ENCODE assay signal across 17 cellular contexts in genomic region chr19:1232231-1232637, GRCh38. TPM values are rescaled to one million over a fixed set of nuclear protein-coding genes. Genes with fewer than 3 reads are reported as not detected.
DNase-seq lines count a peak whose midpoint lies in the region; ATAC-seq and TF ChIP-seq lines count a peak whose summit lies in the region.
"Had no signal": no experiment of that assay in that cellular context is flagged by ENCODE, and none has a peak within 500 bp of the region (broad histone marks: within the 10 kb centered on the region; RNA-seq: fewer than 3 reads in every experiment).

No MANE protein-coding gene starts in this region.

- H3K27me3 Mint-ChIP-seq in activated T-helper 1 cell treated with anti-CD3 and anti-CD28 coated beads, Interleukin-12 subunit alpha, Interleukin-12 subunit beta, Interleukin-2, Interleukin-4 antibody, amounts not matched to agents 30 ng/mL and 10 ng/mL and 1 ng/mL, durations not matched to agents 14 hours and 24 hours and 36 hours (ENCODE audit: insufficient read depth), result peaks cover 4% of the 10 kb centered on the region

- peaks cover 0 to 10% (median 0%) of the 10 kb centered on the region in 4 donors for H3K27me3 ChIP-seq in esophagus squamous epithelium
- no peaks in the 10 kb centered on the region for H3K27me3 ChIP-seq in WERI-Rb-1 (ENCODE audit: insufficient read depth, low read depth, severe bottlenecking)
- H3K27me3 ChIP-seq: foreskin keratinocyte had no signal

- no peak overlapping the region for H3K4me3 ChIP-seq in esophagus squamous epithelium
- H3K4me3 ChIP-seq in mucosa of descending colon, result no peak overlapping the region
- H3K4me3 ChIP-seq in WERI-Rb-1 (ENCODE audit: low read depth, low read length), result no peak overlapping the region
- H3K4me3 ChIP-seq: transverse colon had no signal

- H3K4me1 ChIP-seq in esophagus squamous epithelium (peaks cover 25 to 63% (median 31%) of the 10 kb centered on the region in 3 donors), mucosa of descending colon (ENCODE audit: low read depth) (peaks cover 24% of the 10 kb centered on the region)
- H3K4me1 ChIP-seq: foreskin keratinocyte had no signal

- DNase-seq in Right ventricle myocardium superior (no peak), Right ventricle myocardium inferior (ENCODE audit: missing footprints) (no peak), esophagus squamous epithelium (lab: John Stamatoyannopoulos, UW) (no peak), mucosa of descending colon (no peak), WERI-Rb-1 (no peak)
- DNase-seq in activated T-helper 1 cell treated with anti-CD3 and anti-CD28 coated beads, Interleukin-12 subunit alpha, Interleukin-12 subunit beta, Interleukin-2, Interleukin-4 antibody, amounts not matched to agents 30 ng/mL and 10 ng/mL and 1 ng/mL, durations not matched to agents 14 hours and 24 hours and 36 hours (ENCODE audit: low spot score), result no peak
- DNase-seq: activated T-cell treated with anti-CD3 and anti-CD28 coated beads, Interleukin-2, amount 50 U/mL, for 48 hours; DMS153; foreskin keratinocyte; GOT3; islet precursor cell; naive thymus-derived CD4-positive, alpha-beta T cell; stimulated activated CD4-positive, alpha-beta T cell treated with anti-CD3 and anti-CD28 coated beads, Interleukin-12 subunit alpha, Interleukin-12 subunit beta, amount 100 ng/mL, for 4 hours; transverse colon had no signal

- H3K36me3 ChIP-seq in esophagus squamous epithelium (peaks cover 9 to 16% (median 10%) of the 10 kb centered on the region in 3 donors), mucosa of descending colon (ENCODE audit: low read depth) (peaks cover 3% of the 10 kb centered on the region), WERI-Rb-1 (peaks cover 24% of the 10 kb centered on the region)

- intact Hi-C loops in Right ventricle myocardium superior (cut with DNase I), result loop anchor here (10.0 kb wide), 1 partner anchor 207 kb away; the partner anchor contains the start of genes CNN2, RNU6-2 and TMEM259
- intact Hi-C loops in Right ventricle myocardium inferior (cut with DNase I), result no loop called here
- intact Hi-C loops in esophagus squamous epithelium (cut with DNase I), result no loop called here
- intact Hi-C loops in mucosa of descending colon (cut with DNase I, micrococcal nuclease), result no loop called here
- intact Hi-C loops in activated T-helper 1 cell treated with anti-CD3 and anti-CD28 coated beads, Interleukin-12 subunit alpha, Interleukin-12 subunit beta, Interleukin-2, Interleukin-4 antibody, amounts not matched to agents 30 ng/mL and 10 ng/mL and 1 ng/mL, durations not matched to agents 14 hours and 24 hours and 36 hours (cut with micrococcal nuclease), result no loop called here

- no peak overlapping the region for H3K4me3 Mint-ChIP-seq in activated T-helper 1 cell treated with anti-CD3 and anti-CD28 coated beads, Interleukin-12 subunit alpha, Interleukin-12 subunit beta, Interleukin-2, Interleukin-4 antibody, amounts not matched to agents 30 ng/mL and 10 ng/mL and 1 ng/mL, durations not matched to agents 14 hours and 24 hours and 36 hours
- H3K4me3 Mint-ChIP-seq: dendritic cell treated with granulocyte-macrophage colony-stimulating factor and Interleukin-4, amounts not matched to agents 40 ng/mL and 50 ng/mL, for 4 days; naive thymus-derived CD4-positive, alpha-beta T cell had no signal

- no peaks in the 10 kb centered on the region for H3K9me3 Mint-ChIP-seq in activated T-helper 1 cell treated with anti-CD3 and anti-CD28 coated beads, Interleukin-12 subunit alpha, Interleukin-12 subunit beta, Interleukin-2, Interleukin-4 antibody, amounts not matched to agents 30 ng/mL and 10 ng/mL and 1 ng/mL, durations not matched to agents 14 hours and 24 hours and 36 hours
- H3K9me3 Mint-ChIP-seq: dendritic cell treated with granulocyte-macrophage colony-stimulating factor and Interleukin-4, amounts not matched to agents 40 ng/mL and 50 ng/mL, for 4 days; naive thymus-derived CD4-positive, alpha-beta T cell had no signal

- H3K27ac Mint-ChIP-seq in activated T-helper 1 cell treated with anti-CD3 and anti-CD28 coated beads, Interleukin-12 subunit alpha, Interleukin-12 subunit beta, Interleukin-2, Interleukin-4 antibody, amounts not matched to agents 30 ng/mL and 10 ng/mL and 1 ng/mL, durations not matched to agents 14 hours and 24 hours and 36 hours, result no peak overlapping the region

- H3K9me3 ChIP-seq in esophagus squamous epithelium (no peaks in the 10 kb centered on the region), mucosa of descending colon (no peaks in the 10 kb centered on the region), WERI-Rb-1 (ENCODE audit: severe bottlenecking) (no peaks in the 10 kb centered on the region)
- H3K9me3 ChIP-seq: transverse colon had no signal

- ATAC-seq in Right ventricle myocardium superior (ENCODE audit: poor library complexity) (peak; percentile 2), Right ventricle myocardium inferior (no peak), mucosa of descending colon (peak; percentile 12), GM21737 (IDR thresholded peaks at IDR 0.05; ENCODE audit: unreplicated experiment) (no peak), HG03432 (IDR thresholded peaks at IDR 0.05; ENCODE audit: unreplicated experiment) (no peak)
- ATAC-seq: foreskin keratinocyte; naive thymus-derived CD4-positive, alpha-beta T cell had no signal

- WGBS in esophagus squamous epithelium, 2 donors, result 92% methylated on average over 2 of the region's 5 CpGs; no CpG with 5 or more reads in 1 of the 2 donors

- TF ChIP-seq CTCF in esophagus squamous epithelium (IDR thresholded peaks at IDR 0.05), result no peak
- TF ChIP-seq CTCF in mucosa of descending colon (IDR thresholded peaks at IDR 0.05), result no peak
- TF ChIP-seq CTCF in WERI-Rb-1 (IDR thresholded peaks at IDR 0.05; ENCODE audit: low read depth, low read length), result no peak

- H3K36me3 Mint-ChIP-seq in activated T-helper 1 cell treated with anti-CD3 and anti-CD28 coated beads, Interleukin-12 subunit alpha, Interleukin-12 subunit beta, Interleukin-2, Interleukin-4 antibody, amounts not matched to agents 30 ng/mL and 10 ng/mL and 1 ng/mL, durations not matched to agents 14 hours and 24 hours and 36 hours (ENCODE audit: low read depth), result no peaks in the 10 kb centered on the region
- H3K36me3 Mint-ChIP-seq: naive thymus-derived CD4-positive, alpha-beta T cell had no signal

- no peaks in the 10 kb centered on the region for H3K4me1 Mint-ChIP-seq in activated T-helper 1 cell treated with anti-CD3 and anti-CD28 coated beads, Interleukin-12 subunit alpha, Interleukin-12 subunit beta, Interleukin-2, Interleukin-4 antibody, amounts not matched to agents 30 ng/mL and 10 ng/mL and 1 ng/mL, durations not matched to agents 14 hours and 24 hours and 36 hours (ENCODE audit: low read depth)

- peak overlapping the region; percentile 46 to 66 (median 54) for H3K27ac ChIP-seq in esophagus squamous epithelium
- no peak overlapping the region for H3K27ac ChIP-seq in WERI-Rb-1
- H3K27ac ChIP-seq: foreskin keratinocyte had no signal

- TF ChIP-seq POLR2A in esophagus squamous epithelium (IDR thresholded peaks at IDR 0.05), result no peak

RNA-seq across cellular contexts. Expression of gene CBARP, which starts 5.6 kb away (rescaled TPM):
- 1.1 TPM for total RNA-seq in Right ventricle myocardium superior
- total RNA-seq in Right ventricle myocardium inferior, result 1.2 TPM
- total RNA-seq in esophagus squamous epithelium, result 1 to 10 TPM in 3 of 4 donors, under 1 TPM in 1; 0.38 to 1.6 (median 1.2) TPM
- 1 to 10 TPM in 1 of 3 donors, under 1 TPM in 2; 0.29 to 1.2 (median 0.39) TPM for total RNA-seq in mucosa of descending colon
- 1.5 and 1.8 TPM in 2 replicates for total RNA-seq in activated T-helper 1 cell treated with anti-CD3 and anti-CD28 coated beads, Interleukin-12 subunit alpha, Interleukin-12 subunit beta, Interleukin-2, Interleukin-4 antibody, amounts not matched to agents 30 ng/mL and 10 ng/mL and 1 ng/mL, durations not matched to agents 14 hours and 24 hours and 36 hours

RNA-seq across cellular contexts. Expression of gene ATP5F1D, which starts 9.3 kb away (rescaled TPM):
- total RNA-seq in Right ventricle myocardium superior (692 TPM), Right ventricle myocardium inferior (656 TPM), esophagus squamous epithelium (100 to 1,000 TPM in 3 of 4 donors, 10 to 100 TPM in 1; 83.4 to 171 (median 132) TPM), mucosa of descending colon (100 to 1,000 TPM; 302 to 391 (median 378) TPM)
- 234 and 239 TPM in 2 replicates for total RNA-seq in activated T-helper 1 cell treated with anti-CD3 and anti-CD28 coated beads, Interleukin-12 subunit alpha, Interleukin-12 subunit beta, Interleukin-2, Interleukin-4 antibody, amounts not matched to agents 30 ng/mL and 10 ng/mL and 1 ng/mL, durations not matched to agents 14 hours and 24 hours and 36 hours

RNA-seq across cellular contexts. Expression of gene MIDN, which starts 16.1 kb away (rescaled TPM):
- total RNA-seq in Right ventricle myocardium superior (54.1 TPM), Right ventricle myocardium inferior (62.8 TPM), esophagus squamous epithelium (10 to 100 TPM; 12.4 to 65.0 (median 40.4) TPM), mucosa of descending colon (100 to 1,000 TPM; 136 to 251 (median 213) TPM)
- total RNA-seq in activated T-helper 1 cell treated with anti-CD3 and anti-CD28 coated beads, Interleukin-12 subunit alpha, Interleukin-12 subunit beta, Interleukin-2, Interleukin-4 antibody, amounts not matched to agents 30 ng/mL and 10 ng/mL and 1 ng/mL, durations not matched to agents 14 hours and 24 hours and 36 hours, result 87.6 and 91.6 TPM in 2 replicates

RNA-seq across cellular contexts. Expression of gene STK11, which starts 26.7 kb away (rescaled TPM):
- total RNA-seq in Right ventricle myocardium superior, result 54.8 TPM
- 49.9 TPM for total RNA-seq in Right ventricle myocardium inferior
- total RNA-seq in esophagus squamous epithelium, result 10 to 100 TPM; 59.3 to 68.5 (median 61.6) TPM
- total RNA-seq in mucosa of descending colon, result 10 to 100 TPM; 69.6 to 86.6 (median 76.3) TPM
- total RNA-seq in activated T-helper 1 cell treated with anti-CD3 and anti-CD28 coated beads, Interleukin-12 subunit alpha, Interleukin-12 subunit beta, Interleukin-2, Interleukin-4 antibody, amounts not matched to agents 30 ng/mL and 10 ng/mL and 1 ng/mL, durations not matched to agents 14 hours and 24 hours and 36 hours, result 69.6 and 71.3 TPM in 2 replicates

RNA-seq across cellular contexts. Expression of gene CIRBP, which starts 36.9 kb away (rescaled TPM):
- total RNA-seq in Right ventricle myocardium superior (219 TPM), Right ventricle myocardium inferior (219 TPM), esophagus squamous epithelium (100 to 1,000 TPM; 116 to 415 (median 238) TPM), mucosa of descending colon (100 to 1,000 TPM; 281 to 507 (median 300) TPM)
- 245 and 256 TPM in 2 replicates for total RNA-seq in activated T-helper 1 cell treated with anti-CD3 and anti-CD28 coated beads, Interleukin-12 subunit alpha, Interleukin-12 subunit beta, Interleukin-2, Interleukin-4 antibody, amounts not matched to agents 30 ng/mL and 10 ng/mL and 1 ng/mL, durations not matched to agents 14 hours and 24 hours and 36 hours

Comparison
In these comparisons a context has a peak if more than half of its experiments do, and no peak if none do; other contexts are left out.
1. ATAC-seq: peak in Right ventricle myocardium superior (single experiment) and mucosa of descending colon (single experiment); none in Right ventricle myocardium inferior (single experiment), GM21737 (single experiment) and HG03432 (single experiment).